34 cellular contexts compared by ENCODE assay signal in the genomic region with DNA sequence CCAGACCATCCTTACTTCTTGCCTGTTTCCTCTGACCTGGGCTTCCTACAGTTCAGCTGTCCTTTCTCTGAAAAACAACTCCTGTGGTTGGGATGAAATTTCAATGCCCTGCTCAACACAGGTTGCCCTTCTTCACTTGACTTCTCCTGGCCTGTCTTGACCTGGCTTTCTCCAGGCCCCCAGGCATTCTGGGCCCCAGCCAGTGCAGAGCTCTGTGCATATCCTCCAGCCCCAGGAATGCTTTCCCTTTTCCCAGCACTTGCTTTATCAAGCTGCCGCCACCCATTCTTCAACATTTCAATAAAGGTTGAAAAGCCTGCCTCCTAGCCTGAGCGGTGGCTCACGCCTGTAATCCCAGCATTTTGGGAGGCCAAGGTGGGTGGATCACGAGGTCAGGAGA. TPM values are rescaled to one million over a fixed set of nuclear protein-coding genes. Genes with fewer than 3 reads are reported as not detected.
"Had no signal": no experiment of that assay in that cellular context is flagged by ENCODE, and none has a peak within 500 bp of the region (broad histone marks: within the 10 kb centered on the region; RNA-seq: fewer than 3 reads in every experiment).

No MANE protein-coding gene starts in this region.

- H3K27ac Mint-ChIP-seq: activated B cell treated with CpG ODN at 0.5 μM for 24 hours; activated CD4-positive, alpha-beta memory T cell treated with anti-CD3 and anti-CD28 coated beads for 36 hours; activated naive CD4-positive, alpha-beta T cell treated with anti-CD3 and anti-CD28 coated beads for 36 hours; activated naive CD4-positive, alpha-beta T cell treated with anti-CD3 and anti-CD28 coated beads, Interleukin-2, amount 50 U/mL, for 72 hours; activated T-helper 1 cell treated with anti-CD3 and anti-CD28 coated beads, Interleukin-12 subunit alpha, Interleukin-12 subunit beta, Interleukin-2, Interleukin-4 antibody, amounts not matched to agents 30 ng/mL and 10 ng/mL and 1 ng/mL, durations not matched to agents 14 hours and 24 hours and 36 hours; T-helper 1 cell treated with Interleukin-12 subunit alpha and Interleukin-12 subunit beta and Interleukin-4 antibody, amounts not matched to agents 30 μg/mL and 1 μg/mL, for 36 hours; T-helper 2 cell treated with Interferon-gamma antibody and Interleukin-4, amounts not matched to agents 5 μg/mL and 100 μg/mL, for 36 hours had no signal

- H3K4me3 ChIP-seq: adrenal gland, Peyer's patch, SJSA1 had no signal

- H3K36me3 Mint-ChIP-seq: activated CD4-positive, alpha-beta memory T cell treated with anti-CD3 and anti-CD28 coated beads for 36 hours; activated naive CD4-positive, alpha-beta T cell treated with anti-CD3 and anti-CD28 coated beads, Interleukin-2, amount 50 U/mL, for 72 hours had no signal

- H3K36me3 ChIP-seq: adrenal gland, Peyer's patch, SJSA1 had no signal

- ATAC-seq: activated naive CD4-positive, alpha-beta T cell treated with anti-CD3 and anti-CD28 coated beads, Interleukin-2, amount 50 U/mL, for 72 hours; activated T-cell treated with anti-CD3 and anti-CD28 coated beads, Interleukin-2, amount 50 U/mL, for 4 hours; PC-3 had no signal

- H3K9me3 ChIP-seq: adrenal gland, Peyer's patch, SJSA1, SK-N-SH had no signal

- H3K4me3 Mint-ChIP-seq: activated B cell treated with CpG ODN at 0.5 μM for 24 hours; activated CD4-positive, alpha-beta memory T cell treated with anti-CD3 and anti-CD28 coated beads for 36 hours; activated naive CD4-positive, alpha-beta T cell treated with anti-CD3 and anti-CD28 coated beads for 36 hours; activated T-cell treated with anti-CD3 and anti-CD28 coated beads, Interleukin-2, amount 50 U/mL, for 4 hours; activated T-helper 1 cell treated with anti-CD3 and anti-CD28 coated beads, Interleukin-12 subunit alpha, Interleukin-12 subunit beta, Interleukin-2, Interleukin-4 antibody, amounts not matched to agents 30 ng/mL and 10 ng/mL and 1 ng/mL, durations not matched to agents 14 hours and 24 hours and 36 hours; brain; T-helper 1 cell treated with Interleukin-12 subunit alpha and Interleukin-12 subunit beta and Interleukin-4 antibody, amounts not matched to agents 30 μg/mL and 1 μg/mL, for 36 hours; T-helper 2 cell treated with Interferon-gamma antibody and Interleukin-4, amounts not matched to agents 5 μg/mL and 100 μg/mL, for 36 hours had no signal

- H3K27me3 Mint-ChIP-seq: activated B cell treated with CpG ODN at 0.5 μM for 24 hours; activated CD4-positive, alpha-beta memory T cell treated with anti-CD3 and anti-CD28 coated beads for 36 hours; brain had no signal

- H3K9me3 Mint-ChIP-seq: activated B cell treated with CpG ODN at 0.5 μM for 24 hours; activated CD4-positive, alpha-beta memory T cell treated with anti-CD3 and anti-CD28 coated beads for 36 hours; activated naive CD4-positive, alpha-beta T cell treated with anti-CD3 and anti-CD28 coated beads for 36 hours; activated naive CD4-positive, alpha-beta T cell treated with anti-CD3 and anti-CD28 coated beads, Interleukin-2, amount 50 U/mL, for 72 hours; activated T-cell treated with anti-CD3 and anti-CD28 coated beads, Interleukin-2, amount 50 U/mL, for 4 hours; activated T-helper 1 cell treated with anti-CD3 and anti-CD28 coated beads, Interleukin-12 subunit alpha, Interleukin-12 subunit beta, Interleukin-2, Interleukin-4 antibody, amounts not matched to agents 30 ng/mL and 10 ng/mL and 1 ng/mL, durations not matched to agents 14 hours and 24 hours and 36 hours; brain; T-helper 1 cell treated with Interleukin-12 subunit alpha and Interleukin-12 subunit beta and Interleukin-4 antibody, amounts not matched to agents 30 μg/mL and 1 μg/mL, for 36 hours; T-helper 2 cell treated with Interferon-gamma antibody and Interleukin-4, amounts not matched to agents 5 μg/mL and 100 μg/mL, for 36 hours had no signal

- H3K4me1 ChIP-seq: adrenal gland, SJSA1 had no signal

- H3K4me1 Mint-ChIP-seq: activated B cell treated with CpG ODN at 0.5 μM for 24 hours, brain had no signal

- H3K4me2 ChIP-seq: SK-N-SH had no signal

- DNase-seq: activated B cell treated with CpG ODN at 0.5 μM for 24 hours; activated CD4-positive, alpha-beta memory T cell treated with anti-CD3 and anti-CD28 coated beads for 36 hours; activated CD4-positive, alpha-beta T cell treated with anti-CD3 and anti-CD28 coated beads for 4 hours; activated CD4-positive, alpha-beta T cell treated with anti-CD3 and anti-CD28 coated beads, Interleukin-2, amount 50 U/mL, for 1 hour; activated CD4-positive, CD25-positive, alpha-beta regulatory T cell treated with anti-CD3 and anti-CD28 coated beads, Interleukin-2, amount 50 U/mL, for 72 hours; activated CD8-positive, alpha-beta memory T cell treated with anti-CD3 and anti-CD28 coated beads, Interleukin-2, amount 50 U/mL, for 4 hours; activated gamma-delta T cell treated with Interleukin-2 at 50 U/mL for 16 hours; activated naive CD4-positive, alpha-beta T cell treated with anti-CD3 and anti-CD28 coated beads for 36 hours; activated T-cell treated with anti-CD3 and anti-CD28 coated beads for 4 hours; activated T-cell treated with anti-CD3 and anti-CD28 coated beads, Interleukin-2, amount 50 U/mL, for 4 hours; adrenal gland; caudate nucleus; NCI-H1048; NCI-H1105 treated with DMSO at 0.1 percent for 48 hours; NCI-H1436; NCI-H1694; NCI-H1930; NCI-H2081 treated with DMSO at 0.1 percent for 48 hours; NCI-H226; NCI-H446 treated with DMSO at 0.1 percent for 48 hours; NCI-H524 treated with DMSO at 0.1 percent for 48 hours; NK-92 treated with Interleukin-12 subunit alpha and Interleukin-12 subunit beta, amount 100 ng/mL, for 24 hours; PC-3; RPMI8226; SHP77 treated with DMSO at 0.1 percent for 48 hours; SK-N-SH had no signal

- H3K9ac ChIP-seq: SK-N-SH had no signal

- H3K27ac ChIP-seq: adrenal gland, Peyer's patch, SJSA1, VCaP had no signal

- H3K27me3 ChIP-seq: adrenal gland, Peyer's patch, SJSA1 had no signal

RNA-seq across cellular contexts. Expression of a gene that starts 10.7 kb away (rescaled TPM):
- total RNA-seq: SJSA1 had no signal
